33 cellular contexts compared by ENCODE assay signal in the genomic region with DNA sequence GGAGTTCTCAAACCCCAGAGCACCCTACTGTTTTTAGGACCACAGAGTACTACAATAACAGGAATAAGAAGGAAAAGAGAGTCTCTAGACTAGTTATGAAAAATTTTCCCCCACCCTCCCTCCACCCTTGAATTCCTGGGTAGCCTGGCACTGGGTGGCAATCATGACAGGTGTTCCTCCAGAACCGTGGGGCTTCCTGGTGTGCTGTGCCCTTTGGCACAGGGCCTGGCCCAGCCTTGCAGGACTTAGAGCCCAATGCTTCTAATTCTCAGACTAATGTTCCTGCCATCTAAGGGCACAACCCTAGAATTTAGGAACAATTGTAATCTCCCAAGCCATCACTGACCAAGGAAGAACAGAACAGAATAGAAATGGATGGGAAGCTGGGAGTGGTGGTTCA. TPM values are rescaled to one million over a fixed set of nuclear protein-coding genes. Genes with fewer than 3 reads are reported as not detected.
"Had no signal": no experiment of that assay in that cellular context is flagged by ENCODE, and none has a peak within 500 bp of the region (broad histone marks: within the 10 kb centered on the region; RNA-seq: fewer than 3 reads in every experiment).

No MANE protein-coding gene starts in this region.

- H3K9me3 ChIP-seq: ascending aorta, left lung, lower lobe of right lung, psoas muscle, stomach, suprapubic skin, tibial artery had no signal

- H3K27ac ChIP-seq: ascending aorta, brain microvascular endothelial cell, left lung, lower lobe of right lung, neural progenitor cell, parathyroid adenoma, psoas muscle, stomach, suprapubic skin, tibial artery, VCaP had no signal

- H3K9me3 Mint-ChIP-seq: activated naive CD4-positive, alpha-beta T cell treated with anti-CD3 and anti-CD28 coated beads, Interleukin-2, amount 50 U/mL, for 72 hours; activated T-cell treated with anti-CD3 and anti-CD28 coated beads, Interleukin-2, amount 50 U/mL, for 72 hours; endodermal cell; naive thymus-derived CD4-positive, alpha-beta T cell; neural progenitor cell; stimulated activated naive B cell treated with anti-CD40 and anti-IgM and Interleukin-4, amounts not matched to agents 10 μg/mL and 1 μg/mL and 100 μg/mL, for 72 hours had no signal

- H3K36me3 Mint-ChIP-seq: activated naive CD4-positive, alpha-beta T cell treated with anti-CD3 and anti-CD28 coated beads, Interleukin-2, amount 50 U/mL, for 72 hours; naive thymus-derived CD4-positive, alpha-beta T cell; neural progenitor cell; stimulated activated naive B cell treated with anti-CD40 and anti-IgM and Interleukin-4, amounts not matched to agents 10 μg/mL and 1 μg/mL and 100 μg/mL, for 72 hours had no signal

- H3K4me1 ChIP-seq: parathyroid adenoma had no signal

- DNase-seq: activated CD4-positive, alpha-beta T cell treated with anti-CD3 and anti-CD28 coated beads for 48 hours; activated CD4-positive, alpha-beta T cell treated with anti-CD3 and anti-CD28 coated beads, Interleukin-2, amount 50 U/mL, for 48 hours; activated naive CD4-positive, alpha-beta T cell; activated T-cell treated with anti-CD3 and anti-CD28 coated beads for 4 hours; activated T-cell treated with anti-CD3 and anti-CD28 coated beads, Interleukin-2, amount 50 U/mL, for 72 hours; brain microvascular endothelial cell; cortex of kidney; endodermal cell; foreskin fibroblast; head of caudate nucleus; hippocampal formation; kidney glomerular epithelial cell; left lung; lower lobe of right lung; naive thymus-derived CD4-positive, alpha-beta T cell; occipital lobe; psoas muscle; stimulated activated CD4-positive, alpha-beta T cell treated with anti-CD3 and anti-CD28 coated beads, Interleukin-15, amount 100 ng/mL, for 24 hours; stimulated activated CD4-positive, alpha-beta T cell treated with anti-CD3 and anti-CD28 coated beads, Interleukin-2, amount 100 ng/mL, for 24 hours; stimulated activated naive B cell treated with anti-CD40 and anti-IgM and Interleukin-4, amounts not matched to agents 10 μg/mL and 1 μg/mL and 100 μg/mL, for 72 hours; stomach; T-helper 9 cell; tibial artery had no signal

- H3K27ac Mint-ChIP-seq: activated naive CD4-positive, alpha-beta T cell treated with anti-CD3 and anti-CD28 coated beads, Interleukin-2, amount 50 U/mL, for 72 hours; activated T-cell treated with anti-CD3 and anti-CD28 coated beads, Interleukin-2, amount 50 U/mL, for 72 hours; endodermal cell; naive thymus-derived CD4-positive, alpha-beta T cell; neural progenitor cell; stimulated activated naive B cell treated with anti-CD40 and anti-IgM and Interleukin-4, amounts not matched to agents 10 μg/mL and 1 μg/mL and 100 μg/mL, for 72 hours had no signal

- H3K4me3 ChIP-seq: ascending aorta, left lung, lower lobe of right lung, neural progenitor cell, psoas muscle, stomach, suprapubic skin, tibial artery had no signal

- H3K36me3 ChIP-seq: ascending aorta, brain microvascular endothelial cell, left lung, lower lobe of right lung, neural progenitor cell, stomach, suprapubic skin, tibial artery had no signal

- ATAC-seq: activated naive CD4-positive, alpha-beta T cell treated with anti-CD3 and anti-CD28 coated beads, Interleukin-2, amount 50 U/mL, for 72 hours; activated T-cell treated with anti-CD3 and anti-CD28 coated beads, Interleukin-2, amount 50 U/mL, for 72 hours; esophagus mucosa; left lung; lower lobe of right lung; naive thymus-derived CD4-positive, alpha-beta T cell; psoas muscle; stimulated activated naive B cell treated with anti-CD40 and anti-IgM and Interleukin-4, amounts not matched to agents 10 μg/mL and 1 μg/mL and 100 μg/mL, for 72 hours had no signal

- H3K27me3 ChIP-seq: ascending aorta, brain microvascular endothelial cell, tibial artery had no signal

- H3K4me3 Mint-ChIP-seq: activated T-cell treated with anti-CD3 and anti-CD28 coated beads, Interleukin-2, amount 50 U/mL, for 72 hours; endodermal cell; naive thymus-derived CD4-positive, alpha-beta T cell; neural progenitor cell; stimulated activated naive B cell treated with anti-CD40 and anti-IgM and Interleukin-4, amounts not matched to agents 10 μg/mL and 1 μg/mL and 100 μg/mL, for 72 hours had no signal

RNA-seq across cellular contexts. Expression of a gene that starts 1.5 kb away (rescaled TPM):
- total RNA-seq: ascending aorta, chondrocyte, endodermal cell, esophagus mucosa, mesenteric fat pad, psoas muscle, suprapubic skin, ureter had no signal

RNA-seq across cellular contexts. Expression of a gene that starts 10.7 kb away (rescaled TPM):
- total RNA-seq: activated naive CD4-positive, alpha-beta T cell treated with anti-CD3 and anti-CD28 coated beads, Interleukin-2, amount 50 U/mL, for 72 hours; ascending aorta; esophagus mucosa; lower lobe of right lung; mesenteric fat pad had no signal
